1 cellular context compared by ENCODE assay signal in genomic region chr16:69339289-69340094, GRCh38.
TF ChIP-seq lines count a peak whose summit lies in the region.

Gene COG8 (minus strand): TSS chr16:69339564. CDS start chr16:69339552, 12 bp downstream.
Gene NIP7 (plus strand): TSS chr16:69339772. CDS start chr16:69339830, 58 bp downstream.

TF ChIP-seq in K562, 482 proteins besides CTCF, POLR2A, EP300 and RAD21 (continued from another document and continues in another):
- TF ChIP-seq FOXP4 (CRISPR knock-in tag; IDR thresholded peaks at IDR 0.05; ENCODE audit: borderline replicate concordance) (peak; percentile 90; the same call in 1 of the 2 replicates), LEF1 (IDR thresholded peaks at IDR 0.05) (0 out of 2 replicates have a peak, but pooled peaks have one; percentile 20), SP2 (IDR thresholded peaks at IDR 0.05; ENCODE audit: extremely low read depth, low read depth, low read length, poor library complexity, severe bottlenecking) (peak; percentile 94), XRCC5 (IDR thresholded peaks at IDR 0.05; ENCODE audit: low read depth, low read length) (peak; percentile 76; the same call in 1 of the 2 replicates), ESRRA (IDR thresholded peaks at IDR 0.05; ENCODE audit: borderline replicate concordance, low read depth) (peak; percentile 82; the same call in 1 of the 2 replicates), KDM5B (IDR thresholded peaks at IDR 0.05; ENCODE audit: insufficient replicate concordance, low read depth, low read length) (peak; percentile 89), TOE1 (IDR thresholded peaks at IDR 0.05; ENCODE audit: borderline replicate concordance) (peak; percentile 78), TOE1 (CRISPR knock-in tag; IDR thresholded peaks at IDR 0.05; ENCODE audit: borderline replicate concordance, low read depth) (peak; percentile 86; the same call in 1 of the 2 replicates), CHCHD3 (CRISPR knock-in tag; IDR thresholded peaks at IDR 0.05) (no peak), POLR2H (tag; IDR thresholded peaks at IDR 0.05; ENCODE audit: low read depth) (peak; percentile 83), RAD51 (IDR thresholded peaks at IDR 0.05; ENCODE audit: borderline replicate concordance, low read depth) (peak; percentile 30; the same call in 1 of the 2 replicates), HCFC1 (IDR thresholded peaks at IDR 0.05; ENCODE audit: low read depth, low read length) (peak; percentile 89), ZNF444 (CRISPR knock-in tag; IDR thresholded peaks at IDR 0.05) (no peak), TEAD1 (CRISPR knock-in tag; IDR thresholded peaks at IDR 0.05) (peak in 1 of 2 experiments; percentile 72; a peak in 1 of 4 replicates), ZFP91 (CRISPR knock-in tag; IDR thresholded peaks at IDR 0.05) (peak; percentile 68; the same call in 1 of the 2 replicates), ZBED1 (IDR thresholded peaks at IDR 0.05) (peak; percentile 23; the same call in 1 of the 2 replicates), RNF2 (IDR thresholded peaks at IDR 0.05) (peak; percentile 61), ZBTB33 (CRISPR knock-in tag; IDR thresholded peaks at IDR 0.05) (peak; percentile 75), ARID1B (IDR thresholded peaks at IDR 0.05) (0 out of 2 replicates have a peak, but pooled peaks have one; percentile 34), ZNF592 (IDR thresholded peaks at IDR 0.05) (0 out of 2 replicates have a peak, but pooled peaks have one; percentile 28), NFYB (IDR thresholded peaks at IDR 0.05; ENCODE audit: extremely low read depth, insufficient read length) (peak; percentile 3), REST (CRISPR knock-in tag; IDR thresholded peaks at IDR 0.05; ENCODE audit: low read depth) (0 out of 2 replicates have a peak, but pooled peaks have one; percentile 14), ZNF263 (CRISPR knock-in tag; IDR thresholded peaks at IDR 0.05; ENCODE audit: borderline replicate concordance) (peak; percentile 24; the same call in 1 of the 2 replicates), MAZ (CRISPR knock-in tag; conservative IDR thresholded peaks at IDR 0.05 in 1 of 2, IDR thresholded peaks at IDR 0.05 in 1 of 2) (peak in 1 of 2 experiments; percentile 76; a peak in 2 of 4 replicates), TARDBP (IDR thresholded peaks at IDR 0.05) (0 out of 2 replicates have a peak, but pooled peaks have one; percentile 40), MTA3 (IDR thresholded peaks at IDR 0.05; ENCODE audit: borderline replicate concordance) (peak; percentile 87), ZNF316 (IDR thresholded peaks at IDR 0.05) (no peak), PRDM10 (IDR thresholded peaks at IDR 0.05; ENCODE audit: partially characterized antibody) (peak; percentile 52), TFAP4 (CRISPR knock-in tag; IDR thresholded peaks at IDR 0.05; ENCODE audit: borderline replicate concordance) (peak; percentile 81), ZNF655 (CRISPR knock-in tag; IDR thresholded peaks at IDR 0.05) (no peak), LCOR (CRISPR knock-in tag; IDR thresholded peaks at IDR 0.05) (peak; percentile 85; the same call in 1 of the 2 replicates), GATAD2A (IDR thresholded peaks at IDR 0.05) (peak; percentile 27; the same call in 1 of the 2 replicates), EGR1 (conservative IDR thresholded peaks at IDR 0.05) (peak; percentile 70), MITF (IDR thresholded peaks at IDR 0.05) (0 out of 2 replicates have a peak, but pooled peaks have one; percentile 6)
